ENCODE assay signal across 9 cellular contexts in genomic region chr1:61244114-61244513, GRCh38.
A peak's percentile ranks its signal among the peaks of the same experiment; 100 is the strongest.
DNase-seq lines count a peak whose midpoint lies in the region; ATAC-seq and TF ChIP-seq lines count a peak whose summit lies in the region.
"Had no signal": no experiment of that assay in that cellular context is flagged by ENCODE, and none has a peak within 500 bp of the region (broad histone marks: within the 10 kb centered on the region; RNA-seq: fewer than 3 reads in every experiment).

No MANE protein-coding gene starts in this region.

- H3K4me3 ChIP-seq in SJCRH30 (no peak overlapping the region), gastroesophageal sphincter (no peak overlapping the region), smooth muscle cell (no peak overlapping the region)
- H3K4me3 ChIP-seq: colonic mucosa had no signal

- H3K27me3 Mint-ChIP-seq in immature natural killer cell (ENCODE audit: low read depth in 3 of 3) = peaks cover 0 to 8% (median 2%) of the 10 kb centered on the region in 3 donors

- H3K36me3 Mint-ChIP-seq in immature natural killer cell = no peaks in the 10 kb centered on the region

- TF ChIP-seq CTCF in gastroesophageal sphincter (IDR thresholded peaks at IDR 0.05) (no peak), smooth muscle cell (IDR thresholded peaks at IDR 0.05; ENCODE audit: borderline replicate concordance, insufficient read depth, poor library complexity, severe bottlenecking) (no peak)

- ATAC-seq in gastroesophageal sphincter (peak; percentile 21), HG02642 (IDR thresholded peaks at IDR 0.05; ENCODE audit: poor library complexity, unreplicated experiment) (no peak)

- H3K4me2 ChIP-seq in smooth muscle cell = peak overlapping the region; percentile 21

- H3K36me3 ChIP-seq in SJCRH30 = no peaks in the 10 kb centered on the region
- H3K36me3 ChIP-seq in gastroesophageal sphincter = no peaks in the 10 kb centered on the region
- H3K36me3 ChIP-seq in smooth muscle cell (ENCODE audit: low read depth) = no peaks in the 10 kb centered on the region
- H3K36me3 ChIP-seq: colonic mucosa had no signal

- no peak for TF ChIP-seq EP300 in gastroesophageal sphincter (IDR thresholded peaks at IDR 0.05)

- no peaks in the 10 kb centered on the region for H3K79me2 ChIP-seq in smooth muscle cell (ENCODE audit: low read depth)

- H3K27me3 ChIP-seq in SJCRH30 (no peaks in the 10 kb centered on the region), gastroesophageal sphincter (no peaks in the 10 kb centered on the region), smooth muscle cell (ENCODE audit: low read depth) (no peaks in the 10 kb centered on the region)
- H3K27me3 ChIP-seq: colonic mucosa had no signal

- peak; percentile 78 for DNase-seq in HT1080 (ENCODE audit: low read depth)
- DNase-seq in SJCRH30 = peak; percentile 84 to 92
- no peak for DNase-seq in smooth muscle cell (lab: John Stamatoyannopoulos, UW; ENCODE audit: unreplicated experiment)
- no peak for DNase-seq in activated CD4-positive, alpha-beta T cell treated with anti-CD3 and anti-CD28 coated beads, Interleukin-2, amount 50 U/mL, for 4 hours
- DNase-seq in central memory CD4-positive, alpha-beta T cell = no peak
- no peak for DNase-seq in immature natural killer cell
- DNase-seq: colonic mucosa had no signal

- no peaks in the 10 kb centered on the region for H3K4me1 Mint-ChIP-seq in immature natural killer cell

- TF ChIP-seq POLR2A in gastroesophageal sphincter (IDR thresholded peaks at IDR 0.05) = no peak

- 14% methylated on average over 1 of the region's 1 CpG; no CpG with 5 or more reads in 1 of the 2 donors for whole genome bisulfite sequencing in gastroesophageal sphincter (ENCODE audit: low coverage in 1 of 2), 2 donors
- WGBS in smooth muscle cell (ENCODE audit: low lambda C conversion rate) = 50% methylated on average over 1 of the region's 1 CpG

- H3K27ac ChIP-seq in SJCRH30 = no peak overlapping the region
- H3K27ac ChIP-seq in gastroesophageal sphincter = peak overlapping the region; percentile 81 to 95 (median 82)
- H3K27ac ChIP-seq in smooth muscle cell (ENCODE audit: low read depth) = no peak overlapping the region
- H3K27ac ChIP-seq: colonic mucosa had no signal

- no peaks in the 10 kb centered on the region for H3K9me3 ChIP-seq in SJCRH30 (replicated peaks)
- no peaks in the 10 kb centered on the region for H3K9me3 ChIP-seq in gastroesophageal sphincter
- H3K9me3 ChIP-seq in smooth muscle cell (replicated peaks; ENCODE audit: low read depth) = no peaks in the 10 kb centered on the region
- H3K9me3 ChIP-seq: colonic mucosa had no signal

- no peaks in the 10 kb centered on the region for H3K9me3 Mint-ChIP-seq in immature natural killer cell

- H3F3A ChIP-seq in smooth muscle cell (ENCODE audit: low read depth) = no peaks in the 10 kb centered on the region

- peaks cover 14% of the 10 kb centered on the region for H3K4me1 ChIP-seq in SJCRH30
- H3K4me1 ChIP-seq in gastroesophageal sphincter = peaks cover 14 to 70% (median 34%) of the 10 kb centered on the region in 3 donors
- peaks cover 16% of the 10 kb centered on the region for H3K4me1 ChIP-seq in smooth muscle cell (ENCODE audit: low read depth)
- H3K4me1 ChIP-seq: colonic mucosa had no signal

- H4K20me1 ChIP-seq in smooth muscle cell (ENCODE audit: low read depth) = no peaks in the 10 kb centered on the region

- H2AFZ ChIP-seq in smooth muscle cell (ENCODE audit: low read depth) = no peak overlapping the region

- H3K27ac Mint-ChIP-seq in immature natural killer cell = no peak overlapping the region

- no peak overlapping the region for H3K9ac ChIP-seq in smooth muscle cell (ENCODE audit: low read depth)

- H3K4me3 Mint-ChIP-seq in immature natural killer cell = no peak overlapping the region

Comparison
In these comparisons a context has a peak if more than half of its experiments do, and no peak if none do; other contexts are left out.
1. DNase-seq: peak in HT1080 (single experiment) and SJCRH30 (2 of 2); none in smooth muscle cell (single experiment), activated CD4-positive, alpha-beta T cell treated with anti-CD3 and anti-CD28 coated beads, Interleukin-2, amount 50 U/mL, for 4 hours (0 of 2), central memory CD4-positive, alpha-beta T cell (single experiment) and immature natural killer cell (0 of 3).
2. H3K27ac ChIP-seq: peak in gastroesophageal sphincter (4 of 4); none in SJCRH30 (single experiment) and smooth muscle cell (single experiment).